In genomic region chr17:77738666-77739531, GRCh38 we compare ENCODE assay signal across 9 cellular contexts.
DNase-seq lines count a peak whose midpoint lies in the region; ATAC-seq, FAIRE-seq and TF ChIP-seq lines count a peak whose summit lies in the region.
"Had no signal": no experiment of that assay in that cellular context is flagged by ENCODE, and none has a peak within 500 bp of the region (broad histone marks: within the 10 kb centered on the region; RNA-seq: fewer than 3 reads in every experiment).

No MANE protein-coding gene starts in this region.

- H3K4me3 ChIP-seq in heart right ventricle (no peak overlapping the region), gastrocnemius medialis (no peak overlapping the region), kidney (ENCODE audit: low read length in 2 of 2) (no peak overlapping the region)
- H3K4me3 ChIP-seq: GM12878 had no signal

- DNase-seq in HTR-8/SVneo (ENCODE audit: insufficient read length, low spot score) (no peak), SHP77 treated with DMSO at 0.1 percent for 48 hours (lab: John Stamatoyannopoulos, UW) (peak; percentile 74), heart right ventricle (peak; percentile 43 to 79), gastrocnemius medialis (peak; percentile 25 to 55), kidney (no peak)
- DNase-seq in effector CD4-positive, alpha-beta T cell: no peak

- 31 to 37% methylated on average over 12 of the region's 12 CpGs for WGBS in heart right ventricle, 2 donors

- intact Hi-C loops in heart right ventricle (cut with DNase I) (loop anchor here in 5 of 10 donors (5.0 to 10.0 kb wide), 7 partner anchors 62 to 218 kb away; partner anchors contain the start of gene TNRC6C (in 1 of the 5)), gastrocnemius medialis (cut with DNase I; ENCODE audit: low total_unique reads) (no loop called here), kidney (cut with DNase I) (no loop called here)

- H3K36me3 ChIP-seq in heart right ventricle (no peaks in the 10 kb centered on the region), gastrocnemius medialis (no peaks in the 10 kb centered on the region), kidney (ENCODE audit: control insufficient read depth in 1 of 2, insufficient read depth in 2 of 2, low read length in 2 of 2) (no peaks in the 10 kb centered on the region)

- TF ChIP-seq CTCF in heart right ventricle (IDR thresholded peaks at IDR 0.05) (no peak), gastrocnemius medialis (IDR thresholded peaks at IDR 0.05 in 4 of 5, conservative IDR thresholded peaks at IDR 0.05 in 1 of 5) (no peak), kidney (IDR thresholded peaks at IDR 0.05; ENCODE audit: borderline replicate concordance, extremely low read depth, insufficient read depth) (no peak)

- H3K27ac ChIP-seq in heart right ventricle (peak overlapping the region; percentile 75 to 96 (median 84)), gastrocnemius medialis (peak overlapping the region; percentile 52 to 74 (median 71)), kidney (ENCODE audit: low read depth in 2 of 2, low read length in 2 of 2) (peak overlapping the region in 1 of 2 donors; percentile 41)

- H3K4me1 ChIP-seq in heart right ventricle (peaks cover 27 to 54% (median 46%) of the 10 kb centered on the region in 9 donors), gastrocnemius medialis (peaks cover 27 to 28% of the 10 kb centered on the region in 2 donors), kidney (ENCODE audit: control insufficient read depth in 1 of 2, insufficient read depth in 1 of 2, low read depth in 1 of 2, low read length in 2 of 2) (peaks cover 13 to 15% of the 10 kb centered on the region in 2 donors)

- no peak overlapping the region for H3K9ac ChIP-seq in kidney (ENCODE audit: low read length in 2 of 2)

- peaks cover 0 to 9% (median 0%) of the 10 kb centered on the region in 7 donors for H3K27me3 ChIP-seq in heart right ventricle
- H3K27me3 ChIP-seq in gastrocnemius medialis: peaks cover 0 to 14% (median 3%) of the 10 kb centered on the region in 3 donors

- in situ Hi-C loops in gastrocnemius medialis (cut with MboI; ENCODE audit: low sequenced_read_pairs in 4 of 4): loop anchor here in 1 of 4 donors (25.0 kb wide), 1 partner anchor 702 kb away; no protein-coding TSS in a partner anchor

- no peak for TF ChIP-seq POLR2A in gastrocnemius medialis (IDR thresholded peaks at IDR 0.05)

- H3K9me3 ChIP-seq in heart right ventricle (peaks cover 0 to 3% (median 0%) of the 10 kb centered on the region in 11 donors), gastrocnemius medialis (no peaks in the 10 kb centered on the region), kidney (ENCODE audit: control insufficient read depth in 1 of 2, low read length in 2 of 2) (no peaks in the 10 kb centered on the region)

- FAIRE-seq in HTR-8/SVneo (lab: Jason Lieb, UNC) (peak; percentile 16), kidney (lab: Jason Lieb, UNC) (no peak)
- FAIRE-seq: GM12878 had no signal

- ATAC-seq in heart right ventricle: peak; percentile 16 to 71 (median 51)
- ATAC-seq in gastrocnemius medialis: peak; percentile 58 to 65
- ATAC-seq in GM19452 (IDR thresholded peaks at IDR 0.05; ENCODE audit: unreplicated experiment): no peak
- ATAC-seq in GM19328 (IDR thresholded peaks at IDR 0.05; ENCODE audit: unreplicated experiment): no peak
- ATAC-seq: GM12878 had no signal

Comparison
In these comparisons a context has a peak if more than half of its experiments do, and no peak if none do; other contexts are left out.
1. DNase-seq: peak in SHP77 treated with DMSO at 0.1 percent for 48 hours (single experiment), heart right ventricle (2 of 2) and gastrocnemius medialis (2 of 2); none in HTR-8/SVneo (single experiment), effector CD4-positive, alpha-beta T cell (single experiment) and kidney (single experiment).
2. ATAC-seq: peak in heart right ventricle (8 of 8) and gastrocnemius medialis (2 of 2); none in GM19452 (single experiment) and GM19328 (single experiment).